In the genomic region with DNA sequence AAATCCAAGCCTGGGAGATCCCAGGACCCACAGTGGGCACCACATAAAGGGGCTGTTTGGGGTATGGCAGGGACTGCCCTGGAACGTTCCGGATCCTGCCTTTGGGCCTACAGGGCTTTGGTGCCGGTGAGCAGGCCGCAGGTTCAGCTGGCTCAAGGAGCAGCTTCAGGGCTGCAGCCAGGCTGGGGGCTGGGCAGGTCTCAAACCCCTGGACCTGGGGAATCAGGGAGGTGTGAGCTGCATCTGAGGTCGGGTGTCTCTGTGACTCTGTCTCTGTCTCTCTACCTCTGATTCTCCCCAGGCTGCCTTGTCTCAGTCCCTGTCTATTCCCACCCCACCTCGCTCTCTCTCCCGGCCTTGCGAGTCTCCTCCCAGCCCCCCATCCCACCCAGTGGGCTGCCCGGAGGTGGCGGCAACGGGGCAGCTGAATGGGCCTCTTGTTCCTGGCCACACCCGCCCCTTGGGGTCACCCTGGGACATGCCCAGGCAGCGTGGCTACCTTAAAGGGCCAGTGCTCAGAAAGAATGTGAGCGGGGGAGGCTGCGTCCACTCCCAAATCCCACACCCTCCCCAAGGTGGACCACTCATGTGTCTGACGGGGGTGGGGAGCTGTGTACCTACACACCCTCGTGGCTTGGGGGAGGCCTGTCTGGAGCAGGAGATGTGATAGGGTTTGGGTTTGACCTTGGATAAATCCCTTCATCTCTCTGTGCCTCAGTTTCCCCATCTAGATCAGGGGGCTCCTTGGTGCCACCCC, we compare ENCODE assay signal across 2 cellular contexts.
TF ChIP-seq lines count a peak whose summit lies in the region.

No MANE protein-coding gene starts in this region.

TF ChIP-seq in Ishikawa, 13 proteins besides CTCF, POLR2A, EP300 and RAD21:
- TF ChIP-seq TAF1 (IDR thresholded peaks at IDR 0.05; ENCODE audit: low read depth) (no peak), YY1 (IDR thresholded peaks at IDR 0.05; ENCODE audit: low read depth) (no peak), USF1 (IDR thresholded peaks at IDR 0.05) (no peak), TCF12 (IDR thresholded peaks at IDR 0.05; ENCODE audit: low read depth) (peak; percentile 78; the same call in 1 of the 2 replicates), ZBTB7A (IDR thresholded peaks at IDR 0.05; ENCODE audit: low read depth) (peak; percentile 51; the same call in 1 of the 2 replicates), TEAD4 (IDR thresholded peaks at IDR 0.05) (peak; percentile 29; the same call in 1 of the 2 replicates), FOXM1 (IDR thresholded peaks at IDR 0.05; ENCODE audit: borderline replicate concordance, low read depth) (no peak), CREB1 (IDR thresholded peaks at IDR 0.05; ENCODE audit: low read depth) (no peak), NFIC (IDR thresholded peaks at IDR 0.05) (no peak), EGR1 (IDR thresholded peaks at IDR 0.05) (0 out of 2 replicates have a peak, but pooled peaks have one; percentile 31), CEBPB (IDR thresholded peaks at IDR 0.05) (no peak)
- TF ChIP-seq, protein P1, sequence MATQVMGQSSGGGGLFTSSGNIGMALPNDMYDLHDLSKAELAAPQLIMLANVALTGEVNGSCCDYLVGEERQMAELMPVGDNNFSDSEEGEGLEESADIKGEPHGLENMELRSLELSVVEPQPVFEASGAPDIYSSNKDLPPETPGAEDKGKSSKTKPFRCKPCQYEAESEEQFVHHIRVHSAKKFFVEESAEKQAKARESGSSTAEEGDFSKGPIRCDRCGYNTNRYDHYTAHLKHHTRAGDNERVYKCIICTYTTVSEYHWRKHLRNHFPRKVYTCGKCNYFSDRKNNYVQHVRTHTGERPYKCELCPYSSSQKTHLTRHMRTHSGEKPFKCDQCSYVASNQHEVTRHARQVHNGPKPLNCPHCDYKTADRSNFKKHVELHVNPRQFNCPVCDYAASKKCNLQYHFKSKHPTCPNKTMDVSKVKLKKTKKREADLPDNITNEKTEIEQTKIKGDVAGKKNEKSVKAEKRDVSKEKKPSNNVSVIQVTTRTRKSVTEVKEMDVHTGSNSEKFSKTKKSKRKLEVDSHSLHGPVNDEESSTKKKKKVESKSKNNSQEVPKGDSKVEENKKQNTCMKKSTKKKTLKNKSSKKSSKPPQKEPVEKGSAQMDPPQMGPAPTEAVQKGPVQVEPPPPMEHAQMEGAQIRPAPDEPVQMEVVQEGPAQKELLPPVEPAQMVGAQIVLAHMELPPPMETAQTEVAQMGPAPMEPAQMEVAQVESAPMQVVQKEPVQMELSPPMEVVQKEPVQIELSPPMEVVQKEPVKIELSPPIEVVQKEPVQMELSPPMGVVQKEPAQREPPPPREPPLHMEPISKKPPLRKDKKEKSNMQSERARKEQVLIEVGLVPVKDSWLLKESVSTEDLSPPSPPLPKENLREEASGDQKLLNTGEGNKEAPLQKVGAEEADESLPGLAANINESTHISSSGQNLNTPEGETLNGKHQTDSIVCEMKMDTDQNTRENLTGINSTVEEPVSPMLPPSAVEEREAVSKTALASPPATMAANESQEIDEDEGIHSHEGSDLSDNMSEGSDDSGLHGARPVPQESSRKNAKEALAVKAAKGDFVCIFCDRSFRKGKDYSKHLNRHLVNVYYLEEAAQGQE (IDR thresholded peaks at IDR 0.05; ENCODE audit: low read depth) = no peak
- TF ChIP-seq, protein P2, sequence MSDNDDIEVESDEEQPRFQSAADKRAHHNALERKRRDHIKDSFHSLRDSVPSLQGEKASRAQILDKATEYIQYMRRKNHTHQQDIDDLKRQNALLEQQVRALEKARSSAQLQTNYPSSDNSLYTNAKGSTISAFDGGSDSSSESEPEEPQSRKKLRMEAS (IDR thresholded peaks at IDR 0.05) = peak; percentile 62; the same call in 1 of the 2 replicates

TF ChIP-seq in H1, 55 proteins besides CTCF, POLR2A, EP300 and RAD21:
- TF ChIP-seq E2F6 (IDR thresholded peaks at IDR 0.05) (no peak), NANOG (IDR thresholded peaks at IDR 0.05; ENCODE audit: insufficient read depth, low read depth, low read length, poor library complexity, severe bottlenecking) (no peak), GTF2F1 (IDR thresholded peaks at IDR 0.05; ENCODE audit: borderline replicate concordance, low read depth, low read length) (no peak), CHD1 (IDR thresholded peaks at IDR 0.05; ENCODE audit: low read depth, low read length) (no peak), KDM1A (IDR thresholded peaks at IDR 0.05; ENCODE audit: borderline replicate concordance, low read length) (peak; percentile 80; the same call in 1 of the 2 replicates), CEBPB (IDR thresholded peaks at IDR 0.05; ENCODE audit: low read depth, low read length) (no peak), FOSL1 (IDR thresholded peaks at IDR 0.05; ENCODE audit: insufficient read depth, low read depth, low read length) (no peak), EGR1 (IDR thresholded peaks at IDR 0.05; ENCODE audit: borderline replicate concordance, low read depth, low read length) (no peak), PHF8 (conservative IDR thresholded peaks at IDR 0.05; ENCODE audit: low read depth, low read length) (no peak), GABPA (IDR thresholded peaks at IDR 0.05; ENCODE audit: borderline replicate concordance, insufficient read depth, low read length) (no peak), USF2 (IDR thresholded peaks at IDR 0.05; ENCODE audit: low read length) (no peak), BACH1 (IDR thresholded peaks at IDR 0.05; ENCODE audit: low read length) (peak; percentile 26; the same call in 1 of the 2 replicates), MAFK (IDR thresholded peaks at IDR 0.05; ENCODE audit: low read depth, low read length) (no peak), RBBP5 (IDR thresholded peaks at IDR 0.05; ENCODE audit: borderline replicate concordance, low read depth, low read length) (no peak), YY1 (IDR thresholded peaks at IDR 0.05; ENCODE audit: low read depth, low read length) (no peak), BRCA1 (IDR thresholded peaks at IDR 0.05; ENCODE audit: low read depth, low read length) (no peak), CREB1 (IDR thresholded peaks at IDR 0.05) (no peak), RXRA (IDR thresholded peaks at IDR 0.05; ENCODE audit: insufficient read depth, low read depth, low read length) (0 out of 2 replicates have a peak, but pooled peaks have one; percentile 46), TEAD4 (IDR thresholded peaks at IDR 0.05; ENCODE audit: low read depth, low read length) (no peak), SP1 (IDR thresholded peaks at IDR 0.05; ENCODE audit: low read depth, low read length) (no peak), CTBP2 (IDR thresholded peaks at IDR 0.05; ENCODE audit: borderline replicate concordance, insufficient read depth, insufficient read length, low read length) (no peak), RNF2 (IDR thresholded peaks at IDR 0.05; ENCODE audit: borderline replicate concordance, low read depth, low read length, missing control alignments, poor library complexity, severe bottlenecking) (no peak), TAF7 (optimal IDR thresholded peaks at IDR 0.05; ENCODE audit: borderline replicate concordance, low read depth, low read length) (no peak), SIRT6 (IDR thresholded peaks at IDR 0.05; ENCODE audit: low read length) (no peak), SUZ12 (IDR thresholded peaks at IDR 0.05; ENCODE audit: low read length) (no peak), EZH2 (IDR thresholded peaks at IDR 0.05; ENCODE audit: low read depth, low read length, severe bottlenecking) (no peak)
TF ChIP-seq in H1: peak in this region for 3.
